In the genomic region with DNA sequence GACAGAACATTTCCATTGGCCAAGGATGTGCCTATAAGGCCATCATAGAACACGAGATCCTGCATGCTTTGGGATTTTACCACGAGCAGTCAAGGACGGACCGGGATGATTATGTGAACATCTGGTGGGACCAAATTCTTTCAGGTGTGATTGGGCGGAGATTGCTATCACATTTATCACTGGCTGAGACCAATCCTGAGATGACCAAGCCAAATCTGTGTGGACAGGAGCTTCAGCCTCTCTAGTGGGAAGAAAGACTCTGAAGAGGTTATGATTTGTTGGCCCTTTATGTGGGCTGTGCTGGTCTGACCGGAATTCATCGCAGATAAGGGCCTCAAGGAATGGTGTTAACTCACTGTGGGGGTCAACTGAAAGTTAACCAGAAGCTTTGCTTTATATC, we compare ENCODE assay signal across 21 cellular contexts. TPM values are rescaled to one million over a fixed set of nuclear protein-coding genes. Genes with fewer than 3 reads are reported as not detected.
A peak's percentile ranks its signal among the peaks of the same experiment; 100 is the strongest.
DNase-seq lines count a peak whose midpoint lies in the region; ATAC-seq, FAIRE-seq and TF ChIP-seq lines count a peak whose summit lies in the region.
"Had no signal": no experiment of that assay in that cellular context is flagged by ENCODE, and none has a peak within 500 bp of the region (broad histone marks: within the 10 kb centered on the region; RNA-seq: fewer than 3 reads in every experiment).

No MANE protein-coding gene starts in this region.

- H3K27ac Mint-ChIP-seq in GM23338, result no peak overlapping the region
- H3K27ac Mint-ChIP-seq: CD4-positive, alpha-beta memory T cell had no signal

- no peaks in the 10 kb centered on the region for H3F3A ChIP-seq in GM23338 (replicated peaks; ENCODE audit: low read depth)

- H3K27me3 ChIP-seq in GM23338 (ENCODE audit: insufficient read depth) (no peaks in the 10 kb centered on the region), trophoblast cell (ENCODE audit: insufficient read depth, low read length) (no peaks in the 10 kb centered on the region)
- H3K27me3 ChIP-seq: BE2C; BLaER1 treated with 17β-estradiol and CSF1 and Interleukin-3, amounts not matched to agents 10 nM and 100 nM had no signal

- FAIRE-seq in frontal cortex (lab: Jason Lieb, UNC), result no peak
- FAIRE-seq: A549, G401.6, GM12892, H1 had no signal

- H3K4me3 ChIP-seq in GM23338 (no peak overlapping the region), choroid plexus epithelial cell (ENCODE audit: low read depth, low read length) (no peak overlapping the region), trophoblast cell (ENCODE audit: low read depth, low read length) (no peak overlapping the region)
- H3K4me3 ChIP-seq: A549; BLaER1 treated with 17β-estradiol and CSF1 and Interleukin-3, amounts not matched to agents 10 nM and 100 nM had no signal

- WGBS in trophoblast cell (ENCODE audit: extremely low coverage, insufficient coverage, insufficient read length), result no CpG with 5 or more reads among the region's 7 CpGs

- H3K4me1 ChIP-seq in GM23338 (ENCODE audit: insufficient read depth) (no peaks in the 10 kb centered on the region), trophoblast cell (ENCODE audit: control insufficient read depth in 1 of 2, insufficient read depth in 2 of 2, low read length in 2 of 2) (no peaks in the 10 kb centered on the region)
- H3K4me1 ChIP-seq: A549; BE2C; BLaER1 treated with 17β-estradiol and CSF1 and Interleukin-3, amounts not matched to agents 10 nM and 100 nM had no signal

- H2AK5ac ChIP-seq in trophoblast cell (ENCODE audit: low read length), result no peak overlapping the region

- no peak overlapping the region for H3K4ac ChIP-seq in trophoblast cell (ENCODE audit: low read depth, low read length)

- H3K9me3 ChIP-seq in trophoblast cell (ENCODE audit: insufficient read depth, low read depth, low read length), result no peaks in the 10 kb centered on the region
- H3K9me3 ChIP-seq: A549, BE2C had no signal

- H2AFZ ChIP-seq in GM23338 (peak overlapping the region; percentile 43; the same call in 1 of the 2 replicates), trophoblast cell (ENCODE audit: insufficient read depth, low read length, poor library complexity) (no peak overlapping the region)

- no peak overlapping the region for H4K8ac ChIP-seq in trophoblast cell (ENCODE audit: low read depth, low read length)

- H3K36me3 Mint-ChIP-seq in GM23338 (ENCODE audit: low read depth), result no peaks in the 10 kb centered on the region
- H3K36me3 Mint-ChIP-seq: CD4-positive, alpha-beta memory T cell had no signal

- no peak overlapping the region for H3K14ac ChIP-seq in trophoblast cell (ENCODE audit: low read length)

- H3K27ac ChIP-seq in GM23338 (ENCODE audit: low read depth), result no peak overlapping the region
- H3K27ac ChIP-seq in trophoblast cell (ENCODE audit: low read depth, low read length), result no peak overlapping the region
- H3K27ac ChIP-seq: A549; BLaER1 treated with 17β-estradiol and CSF1 and Interleukin-3, amounts not matched to agents 10 nM and 100 nM had no signal

- TF ChIP-seq CTCF in GM23338 (conservative IDR thresholded peaks at IDR 0.05; ENCODE audit: low read depth in 2 of 2) (no peak), choroid plexus epithelial cell (conservative IDR thresholded peaks at IDR 0.05; ENCODE audit: low read depth, low read length) (no peak)

- H3K9me2 ChIP-seq in GM23338 (ENCODE audit: insufficient read depth), result 0 out of 2 replicates have a peak, but pooled peaks cover 9% of the 10 kb centered on the region

- DNase-seq in GM23338 (ENCODE audit: low spot score) (no peak), choroid plexus epithelial cell (ENCODE audit: low read depth) (peak; percentile 2), trophoblast cell (peak; percentile 76 to 90), DMS53 (lab: John Stamatoyannopoulos, UW) (no peak), nucleus accumbens (lab: John Stamatoyannopoulos, UW) (no peak), frontal cortex (ENCODE audit: low spot score in 2 of 2) (no peak)
- DNase-seq: 8988T; ACHN; AML-193; BE2C; Calu3; CD4-positive, alpha-beta memory T cell; COR-L47; DND-41; H7; HCEC 1CT had no signal

- H3K23ac ChIP-seq in trophoblast cell (ENCODE audit: low read length), result no peak overlapping the region

- ATAC-seq in GM23338, result no peak
- ATAC-seq: A549 had no signal

- no peak overlapping the region for H3K9ac ChIP-seq in trophoblast cell (ENCODE audit: low read length)
- H3K9ac ChIP-seq: BLaER1 treated with 17β-estradiol and CSF1 and Interleukin-3, amounts not matched to agents 10 nM and 100 nM had no signal

- no peak overlapping the region for H4K12ac ChIP-seq in trophoblast cell (ENCODE audit: low read depth, low read length)

- no peak overlapping the region for H2BK120ac ChIP-seq in trophoblast cell (ENCODE audit: insufficient read depth, low read length, poor library complexity)

- no peaks in the 10 kb centered on the region for H4K20me1 ChIP-seq in GM23338 (replicated peaks; ENCODE audit: insufficient read depth)
- H4K20me1 ChIP-seq: BLaER1 treated with 17β-estradiol and CSF1 and Interleukin-3, amounts not matched to agents 10 nM and 100 nM had no signal

- H2BK12ac ChIP-seq in trophoblast cell (ENCODE audit: low read length), result no peak overlapping the region

- H3K9me3 Mint-ChIP-seq in GM23338, result no peaks in the 10 kb centered on the region

- no peaks in the 10 kb centered on the region for H3K79me1 ChIP-seq in trophoblast cell (ENCODE audit: low read length)

- H3K18ac ChIP-seq in trophoblast cell (ENCODE audit: low read length), result no peak overlapping the region

- no peaks in the 10 kb centered on the region for H3K36me3 ChIP-seq in GM23338 (ENCODE audit: insufficient read depth)
- H3K36me3 ChIP-seq in trophoblast cell (ENCODE audit: control insufficient read depth in 1 of 2, insufficient read depth in 2 of 2, low read length in 2 of 2), result no peaks in the 10 kb centered on the region
- H3K36me3 ChIP-seq: BE2C; BLaER1 treated with 17β-estradiol and CSF1 and Interleukin-3, amounts not matched to agents 10 nM and 100 nM had no signal

- peaks cover 4% of the 10 kb centered on the region for H3K27me3 Mint-ChIP-seq in GM23338 (ENCODE audit: insufficient read depth, low read depth, poor library complexity)

- H3K79me2 ChIP-seq in GM23338 (replicated peaks; ENCODE audit: insufficient read depth) (no peaks in the 10 kb centered on the region), trophoblast cell (ENCODE audit: control insufficient read depth, insufficient read depth, low read length, poor library complexity) (no peaks in the 10 kb centered on the region)

- H3K4me2 ChIP-seq in GM23338, result no peak overlapping the region
- no peak overlapping the region for H3K4me2 ChIP-seq in trophoblast cell (ENCODE audit: low read length)
- H3K4me2 ChIP-seq: A549; BLaER1 treated with 17β-estradiol and CSF1 and Interleukin-3, amounts not matched to agents 10 nM and 100 nM had no signal

- H3K4me3 Mint-ChIP-seq in GM23338, result no peak overlapping the region
- H3K4me3 Mint-ChIP-seq: CD4-positive, alpha-beta memory T cell had no signal

- H2BK5ac ChIP-seq in trophoblast cell (ENCODE audit: low read depth, low read length, poor library complexity), result peak overlapping the region; percentile 5

- no peak overlapping the region for H4K91ac ChIP-seq in trophoblast cell (ENCODE audit: low read depth, low read length)

- H3K4me1 Mint-ChIP-seq in GM23338, result peaks cover 3% of the 10 kb centered on the region
- H3K4me1 Mint-ChIP-seq: CD4-positive, alpha-beta memory T cell had no signal

TF ChIP-seq in GM23338, 12 proteins besides CTCF, POLR2A, EP300 and RAD21:
- no peak for TF ChIP-seq POLR2AphosphoS5 (IDR thresholded peaks at IDR 0.05; ENCODE audit: low read depth)
- no peak for TF ChIP-seq JUNB (IDR thresholded peaks at IDR 0.05; ENCODE audit: unreplicated experiment)
- no peak for TF ChIP-seq ZNF331 (CRISPR knock-in tag; IDR thresholded peaks at IDR 0.05; ENCODE audit: low read depth)
- TF ChIP-seq EZH2 (IDR thresholded peaks at IDR 0.05; ENCODE audit: low read depth, unreplicated experiment), result no peak

RNA-seq across cellular contexts. Expression of a gene that starts 26.4 kb away (rescaled TPM):
- total RNA-seq in GM23338 (2014; rRNA removed; shearing (Covaris generic)), result not detected in 2 replicates
- polyA plus RNA-seq in GM23338 (2016; fragmentation: Nextera tagmentation; extraction: Ambion mirVana), result not detected in 2 replicates
- polyA plus RNA-seq in trophoblast cell (2013), result not detected in 2 replicates
- total RNA-seq in frontal cortex, result not detected
- total RNA-seq: Calu3; CD4-positive, alpha-beta memory T cell; H1; H7 had no signal
- polyA plus RNA-seq: A549; CD4-positive, alpha-beta memory T cell had no signal

Comparison
In these comparisons a context has a peak if more than half of its experiments do, and no peak if none do; other contexts are left out.
1. DNase-seq: peak in choroid plexus epithelial cell (single experiment) and trophoblast cell (2 of 2); none in GM23338 (single experiment), DMS53 (single experiment), nucleus accumbens (0 of 56) and frontal cortex (0 of 2).